Comparison of ENCODE assay signal across 11 cellular contexts in genomic region chr21:32516729-32517649, GRCh38.
DNase-seq lines count a peak whose midpoint lies in the region; ATAC-seq, FAIRE-seq and TF ChIP-seq lines count a peak whose summit lies in the region.
"Had no signal": no experiment of that assay in that cellular context is flagged by ENCODE, and none has a peak within 500 bp of the region (broad histone marks: within the 10 kb centered on the region; RNA-seq: fewer than 3 reads in every experiment).

No MANE protein-coding gene starts in this region.

- H2BK120ac ChIP-seq in H1 (replicated peaks; ENCODE audit: low read depth, low read length), result no peak overlapping the region
- H2BK120ac ChIP-seq in H9 (ENCODE audit: low read depth, low read length, poor library complexity, severe bottlenecking), result no peak overlapping the region

- H2BK20ac ChIP-seq in H1 (ENCODE audit: low read length) (no peak overlapping the region), H9 (ENCODE audit: low read depth, low read length, poor library complexity, severe bottlenecking) (no peak overlapping the region)

- no peaks in the 10 kb centered on the region for H4K20me1 ChIP-seq in PC-3 (ENCODE audit: low read length)
- no peaks in the 10 kb centered on the region for H4K20me1 ChIP-seq in H1 (replicated peaks in 1 of 2; ENCODE audit: control insufficient read depth in 1 of 2, insufficient read depth in 2 of 2, low read length in 2 of 2)
- H4K20me1 ChIP-seq in H9 (ENCODE audit: control insufficient read depth, insufficient read depth, insufficient read length), result no peaks in the 10 kb centered on the region

- H3T11ph ChIP-seq in H9 (ENCODE audit: low read length), result no peak overlapping the region

- no peaks in the 10 kb centered on the region for H3K79me2 ChIP-seq in PC-3 (ENCODE audit: low read length)
- H3K79me2 ChIP-seq in H1 (ENCODE audit: control insufficient read depth in 1 of 2, insufficient read depth in 2 of 2, low read length in 2 of 2), result no peaks in the 10 kb centered on the region
- H3K79me2 ChIP-seq in H9 (ENCODE audit: insufficient read depth, low read length), result no peaks in the 10 kb centered on the region

- no peak for TF ChIP-seq POLR2A in H1 (IDR thresholded peaks at IDR 0.05; ENCODE audit: control extremely low read depth in 1 of 2, low read depth in 2 of 2, low read length in 2 of 2)

- H3K79me1 ChIP-seq in H1 (ENCODE audit: low read depth, low read length) (no peaks in the 10 kb centered on the region; the same call in 1 of the 2 replicates), H9 (ENCODE audit: insufficient read depth, low read depth, low read length, poor library complexity, severe bottlenecking) (no peaks in the 10 kb centered on the region)

- POLR2A ChIA-PET in PC-3 (lab: Charles Lee; ENCODE audit: unreplicated experiment) (no interaction called here), H1 (lab: Charles Lee; ENCODE audit: partially characterized antibody) (interaction anchor here (0.9 to 1.0 kb wide), 2 partner anchors 44 to 124 kb away, joined by 3 to 4 read pairs; partner anchors contain the start of gene URB1)

- H3K18ac ChIP-seq in H1 (ENCODE audit: extremely low read depth, low read length) (no peak overlapping the region), H9 (ENCODE audit: insufficient read length, low read depth, low read length) (no peak overlapping the region)

- peak; percentile 90 for DNase-seq in EL
- DNase-seq in PC-3, result peak; percentile 82
- DNase-seq in H1 (ENCODE audit: low read depth in 1 of 2, low spot score in 2 of 2), result no peak
- peak; percentile 93 to 100 for DNase-seq in lung microvascular endothelial cell (ENCODE audit: low read depth in 2 of 2)
- DNase-seq in NCI-H2196 (lab: John Stamatoyannopoulos, UW; ENCODE audit: unreplicated experiment), result no peak
- no peak for DNase-seq in stimulated activated effector memory CD8-positive, alpha-beta T cell treated with anti-CD3 and anti-CD28 coated beads, Interleukin-12 subunit alpha, Interleukin-12 subunit beta, amount 100 ng/mL, for 72 hours (ENCODE audit: low spot score in 2 of 2)
- DNase-seq in stimulated activated CD4-positive, alpha-beta T cell treated with anti-CD3 and anti-CD28 coated beads, Interleukin-4, amount 100 ng/mL, for 24 hours, result no peak
- no peak for DNase-seq in H9
- DNase-seq: activated CD4-positive, alpha-beta T cell treated with anti-CD3 and anti-CD28 coated beads, Interleukin-2, amount 10 ng/mL, durations not matched to agents 7 days and 5 days had no signal

- H3K9ac ChIP-seq in PC-3 (ENCODE audit: low read length) (peak overlapping the region; percentile 82), H1 (replicated peaks in 1 of 4; ENCODE audit: extremely low read depth in 1 of 4, low read depth in 3 of 4, low read length in 3 of 4) (no peak overlapping the region), H9 (ENCODE audit: extremely low read depth, insufficient read length, low read length) (no peak overlapping the region)

- no TSS peak for BruUV-seq in PC-3 (replicated peaks; lab: Mats Ljungman, UMichigan)

- no peak for TF ChIP-seq EP300 in H1 (IDR thresholded peaks at IDR 0.05; ENCODE audit: borderline replicate concordance in 1 of 2, low read depth in 2 of 2, low read length in 2 of 2)

- intact Hi-C loops in PC-3 (cut with micrococcal nuclease), result loop anchor here (1.0 kb wide), 1 partner anchor 84 kb away; no protein-coding TSS in a partner anchor

- H3K4me3 ChIP-seq in PC-3 (ENCODE audit: low read length), result no peak overlapping the region
- no peak overlapping the region for H3K4me3 ChIP-seq in H1 (ENCODE audit: extremely low read depth in 1 of 4, insufficient read depth in 2 of 4, low read depth in 3 of 4, low read length in 4 of 4)
- H3K4me3 ChIP-seq: adrenal gland, ovary had no signal

- H3K4me1 Mint-ChIP-seq in stimulated activated effector memory CD8-positive, alpha-beta T cell treated with anti-CD3 and anti-CD28 coated beads, Interleukin-12 subunit alpha, Interleukin-12 subunit beta, amount 100 ng/mL, for 72 hours, result peaks cover 6% of the 10 kb centered on the region
- H3K4me1 Mint-ChIP-seq in H9, result peaks cover 6 to 9% of the 10 kb centered on the region in 2 experiments
- H3K4me1 Mint-ChIP-seq: activated CD4-positive, alpha-beta T cell treated with anti-CD3 and anti-CD28 coated beads, Interleukin-2, amount 10 ng/mL, durations not matched to agents 7 days and 5 days had no signal

- H4K8ac ChIP-seq in H1 (ENCODE audit: extremely low read depth, insufficient read depth, low read length), result no peak overlapping the region
- H4K8ac ChIP-seq in H9 (replicated peaks; ENCODE audit: insufficient read length, low read depth, low read length), result no peak overlapping the region

- H3K36me3 Mint-ChIP-seq in stimulated activated effector memory CD8-positive, alpha-beta T cell treated with anti-CD3 and anti-CD28 coated beads, Interleukin-12 subunit alpha, Interleukin-12 subunit beta, amount 100 ng/mL, for 72 hours, result peaks cover 6% of the 10 kb centered on the region
- H3K36me3 Mint-ChIP-seq in H9 (ENCODE audit: insufficient read depth in 1 of 3, low read depth in 3 of 3), result peaks cover 0 to 9% (median 5%) of the 10 kb centered on the region in 3 experiments; a peak in 5 of 7 replicates

- WGBS in H1 (ENCODE audit: extremely low coverage in 1 of 2, insufficient coverage in 1 of 2, insufficient read length in 1 of 2, insufficient replicate concordance in 2 of 2, low coverage in 1 of 2, low lambda C conversion rate in 2 of 2, missing lambda C conversion rate in 1 of 2), 2 experiments, result 68% methylated on average over 10 of the region's 10 CpGs; no CpG with 5 or more reads in 1 of the 2 experiments
- WGBS in H9 (ENCODE audit: extremely low coverage, insufficient read length, low lambda C conversion rate), result no CpG with 5 or more reads among the region's 10 CpGs

- no peak overlapping the region for H2AFZ ChIP-seq in PC-3 (ENCODE audit: low read length)
- no peak overlapping the region for H2AFZ ChIP-seq in H1 (ENCODE audit: low read length)
- H2AFZ ChIP-seq in H9 (ENCODE audit: low read length), result no peak overlapping the region

- no peak overlapping the region for H3K27ac Mint-ChIP-seq in stimulated activated effector memory CD8-positive, alpha-beta T cell treated with anti-CD3 and anti-CD28 coated beads, Interleukin-12 subunit alpha, Interleukin-12 subunit beta, amount 100 ng/mL, for 72 hours
- no peak overlapping the region for H3K27ac Mint-ChIP-seq in H9
- H3K27ac Mint-ChIP-seq: activated CD4-positive, alpha-beta T cell treated with anti-CD3 and anti-CD28 coated beads, Interleukin-2, amount 10 ng/mL, durations not matched to agents 7 days and 5 days had no signal

- H3K36me3 ChIP-seq in PC-3 (ENCODE audit: low read depth, low read length) (no peaks in the 10 kb centered on the region), H1 (ENCODE audit: control insufficient read depth in 2 of 4, insufficient read depth in 4 of 4, low read length in 3 of 4) (no peaks in the 10 kb centered on the region)
- H3K36me3 ChIP-seq: adrenal gland, ovary had no signal

- peak; percentile 95 for ATAC-seq in PC-3
- no peak for ATAC-seq in stimulated activated effector memory CD8-positive, alpha-beta T cell treated with anti-CD3 and anti-CD28 coated beads, Interleukin-12 subunit alpha, Interleukin-12 subunit beta, amount 100 ng/mL, for 72 hours

- H3K56ac ChIP-seq in H1 (replicated peaks; ENCODE audit: insufficient read length, low read depth, low read length) (no peak overlapping the region), H9 (ENCODE audit: insufficient read length, low read depth, low read length) (no peak overlapping the region)

- H4K5ac ChIP-seq in H1 (ENCODE audit: insufficient read length, low read depth, low read length), result no peak overlapping the region
- H4K5ac ChIP-seq in H9 (ENCODE audit: insufficient read length, low read depth, low read length), result no peak overlapping the region

- H3K23me2 ChIP-seq in H1 (ENCODE audit: low read depth, low read length), result no peaks in the 10 kb centered on the region; the same call in 1 of the 2 replicates
- H3K23me2 ChIP-seq in H9 (ENCODE audit: insufficient read length, low read depth, low read length, poor library complexity, severe bottlenecking), result no peaks in the 10 kb centered on the region

- H2BK5ac ChIP-seq in H1 (ENCODE audit: low read depth, low read length), result no peak overlapping the region
- H2BK5ac ChIP-seq in H9 (ENCODE audit: insufficient read length, low read length), result no peak overlapping the region

- H3K4me1 ChIP-seq in PC-3 (ENCODE audit: insufficient read depth, low read length) (peaks cover 20% of the 10 kb centered on the region), H1 (replicated peaks in 1 of 4; ENCODE audit: control insufficient read depth in 3 of 4, insufficient read depth in 4 of 4, low read length in 3 of 4) (peaks cover 0 to 3% (median under 1%) of the 10 kb centered on the region in 4 experiments; a peak in 2 of 7 replicates), H9 (ENCODE audit: insufficient read depth, low read length) (no peaks in the 10 kb centered on the region)

- H3K4me3 Mint-ChIP-seq in stimulated activated effector memory CD8-positive, alpha-beta T cell treated with anti-CD3 and anti-CD28 coated beads, Interleukin-12 subunit alpha, Interleukin-12 subunit beta, amount 100 ng/mL, for 72 hours, result no peak overlapping the region
- H3K4me3 Mint-ChIP-seq in H9, result no peak overlapping the region
- H3K4me3 Mint-ChIP-seq: activated CD4-positive, alpha-beta T cell treated with anti-CD3 and anti-CD28 coated beads, Interleukin-2, amount 10 ng/mL, durations not matched to agents 7 days and 5 days had no signal

- no peaks in the 10 kb centered on the region for H3K27me3 Mint-ChIP-seq in H9 (ENCODE audit: low read depth)
- H3K27me3 Mint-ChIP-seq: activated CD4-positive, alpha-beta T cell treated with anti-CD3 and anti-CD28 coated beads, Interleukin-2, amount 10 ng/mL, durations not matched to agents 7 days and 5 days had no signal

- no peak overlapping the region for H3K4ac ChIP-seq in H1 (replicated peaks; ENCODE audit: insufficient read length, low read depth, low read length)
- H3K4ac ChIP-seq in H9 (ENCODE audit: low read depth, low read length), result no peak overlapping the region

- H2BK15ac ChIP-seq in H1 (ENCODE audit: low read length), result no peak overlapping the region
- no peak overlapping the region for H2BK15ac ChIP-seq in H9 (ENCODE audit: low read depth, low read length)

- no peak for TF ChIP-seq RAD21 in H1 (IDR thresholded peaks at IDR 0.05 in 1 of 2, conservative IDR thresholded peaks at IDR 0.05 in 1 of 2; ENCODE audit: low read depth in 2 of 2, low read length in 2 of 2)

- CTCF ChIA-PET in PC-3 (lab: Charles Lee) (interaction anchor here (1.1 kb wide), 1 partner anchor 114 kb away, joined by 5 read pairs; no protein-coding TSS in a partner anchor), H1 (lab: Charles Lee; ENCODE audit: partially characterized antibody) (interaction anchor here (0.7 to 1.9 kb wide), 11 partner anchors 9 to 156 kb away, joined by 3 to 7 read pairs (median 4); no protein-coding TSS in a partner anchor)

- H3K23ac ChIP-seq in H1 (ENCODE audit: insufficient read length) (no peak overlapping the region), H9 (ENCODE audit: insufficient read length, low read depth, low read length) (no peak overlapping the region)

- H4K91ac ChIP-seq in H1 (replicated peaks; ENCODE audit: insufficient read length, low read length) (no peak overlapping the region), H9 (ENCODE audit: insufficient read length, low read depth, low read length) (no peak overlapping the region)

- FAIRE-seq in H1 (lab: Jason Lieb, UNC), result no peak

- no peaks in the 10 kb centered on the region for H3F3A ChIP-seq in PC-3 (ENCODE audit: low read length, unreplicated experiment)

- no peaks in the 10 kb centered on the region for H3K9me3 ChIP-seq in PC-3 (ENCODE audit: low read length)
- no peaks in the 10 kb centered on the region for H3K9me3 ChIP-seq in H1 (ENCODE audit: insufficient read depth in 2 of 2, low read depth in 1 of 2, low read length in 1 of 2)
- H3K9me3 ChIP-seq in H9 (ENCODE audit: control insufficient read depth, low read depth, low read length), result no peaks in the 10 kb centered on the region
- H3K9me3 ChIP-seq: adrenal gland, ovary had no signal

- H3K27ac ChIP-seq in PC-3 (ENCODE audit: low read length) (peak overlapping the region; percentile 93), H1 (ENCODE audit: low read depth, low read length) (no peak overlapping the region), H9 (ENCODE audit: insufficient read length, low read depth, low read length) (no peak overlapping the region)
- H3K27ac ChIP-seq: adrenal gland, ovary had no signal

- H2AK5ac ChIP-seq in H1 (ENCODE audit: low read depth, low read length), result no peak overlapping the region
- H2AK5ac ChIP-seq in H9 (ENCODE audit: insufficient read length, low read length), result no peak overlapping the region

- H2BK12ac ChIP-seq in H1 (ENCODE audit: low read depth, low read length), result no peak overlapping the region
- no peak overlapping the region for H2BK12ac ChIP-seq in H9 (ENCODE audit: insufficient read length, low read depth, low read length)

- H3K14ac ChIP-seq in H1 (ENCODE audit: insufficient read length) (no peak overlapping the region), H9 (ENCODE audit: insufficient read depth, low read length) (no peak overlapping the region)

- H3K4me2 ChIP-seq in PC-3 (ENCODE audit: low read length) (peak overlapping the region; percentile 34), H1 (ENCODE audit: insufficient read depth in 1 of 2, low read depth in 2 of 2, low read length in 2 of 2) (no peak overlapping the region), H9 (ENCODE audit: insufficient read depth, insufficient read length, low read length) (no peak overlapping the region)

- H3K9me2 ChIP-seq in PC-3 (replicated peaks; ENCODE audit: low read length), result no peaks in the 10 kb centered on the region

- TF ChIP-seq CTCF in PC-3 (conservative IDR thresholded peaks at IDR 0.05; ENCODE audit: low read depth, low read length) (no peak), H1 (IDR thresholded peaks at IDR 0.05; ENCODE audit: control extremely low read depth in 1 of 3, insufficient read depth in 1 of 3, low read depth in 1 of 3, low read length in 3 of 3) (no peak), H9 (conservative IDR thresholded peaks at IDR 0.05) (no peak)

- H3K27me3 ChIP-seq in PC-3 (ENCODE audit: low read length), result no peaks in the 10 kb centered on the region
- no peaks in the 10 kb centered on the region for H3K27me3 ChIP-seq in H1 (replicated peaks in 1 of 4; ENCODE audit: control insufficient read depth in 3 of 4, extremely low read depth in 1 of 4, insufficient read depth in 3 of 4, low read length in 3 of 4)
- H3K27me3 ChIP-seq in H9 (ENCODE audit: insufficient read depth, low read length), result no peaks in the 10 kb centered on the region
- H3K27me3 ChIP-seq: adrenal gland, ovary had no signal

- no peaks in the 10 kb centered on the region for H3K9me3 Mint-ChIP-seq in stimulated activated effector memory CD8-positive, alpha-beta T cell treated with anti-CD3 and anti-CD28 coated beads, Interleukin-12 subunit alpha, Interleukin-12 subunit beta, amount 100 ng/mL, for 72 hours
- peaks cover 10% of the 10 kb centered on the region in 2 experiments; a peak in 4 of 5 replicates for H3K9me3 Mint-ChIP-seq in H9

Comparison
In these comparisons a context has a peak if more than half of its experiments do, and no peak if none do; other contexts are left out.
1. DNase-seq: peak in EL (single experiment), PC-3 (single experiment) and lung microvascular endothelial cell (2 of 2); none in H1 (0 of 2), NCI-H2196 (single experiment), stimulated activated effector memory CD8-positive, alpha-beta T cell treated with anti-CD3 and anti-CD28 coated beads, Interleukin-12 subunit alpha, Interleukin-12 subunit beta, amount 100 ng/mL, for 72 hours (0 of 2), stimulated activated CD4-positive, alpha-beta T cell treated with anti-CD3 and anti-CD28 coated beads, Interleukin-4, amount 100 ng/mL, for 24 hours (single experiment) and H9 (single experiment).